In the genomic region with DNA sequence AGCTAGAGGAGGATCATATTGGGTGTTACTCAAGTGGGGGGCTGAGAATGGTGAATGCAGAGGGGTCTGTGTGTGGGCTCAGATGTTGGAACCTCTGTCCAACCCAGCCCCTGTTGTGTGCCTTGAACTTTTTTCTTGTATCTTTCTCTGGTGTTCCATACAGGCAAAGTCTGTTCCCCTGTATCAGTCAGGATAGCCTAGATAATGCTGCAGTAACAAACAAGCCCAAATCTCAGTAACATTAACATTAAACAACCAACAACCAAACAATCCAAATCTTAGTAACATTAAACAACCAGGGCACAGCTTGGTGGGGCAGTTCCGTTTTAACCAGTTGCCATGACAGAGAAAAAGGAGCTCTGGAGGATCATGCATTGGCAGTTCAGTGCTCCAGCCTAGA, we compare ENCODE assay signal across 29 cellular contexts.
"Had no signal": no experiment of that assay in that cellular context is flagged by ENCODE, and none has a peak within 500 bp of the region (broad histone marks: within the 10 kb centered on the region; RNA-seq: fewer than 3 reads in every experiment).

No MANE protein-coding gene starts in this region.

- H3K4me3 Mint-ChIP-seq: activated B cell treated with CpG ODN at 0.5 μM for 24 hours; activated CD4-positive, alpha-beta memory T cell treated with anti-CD3 and anti-CD28 coated beads for 36 hours; activated naive CD8-positive, alpha-beta T cell treated with anti-CD3 and anti-CD28 coated beads for 36 hours had no signal

- H3K27ac Mint-ChIP-seq: activated B cell treated with CpG ODN at 0.5 μM for 24 hours; activated CD4-positive, alpha-beta memory T cell treated with anti-CD3 and anti-CD28 coated beads for 36 hours; activated naive CD8-positive, alpha-beta T cell treated with anti-CD3 and anti-CD28 coated beads for 36 hours had no signal

- H3K4me1 Mint-ChIP-seq: activated B cell treated with CpG ODN at 0.5 μM for 24 hours; activated naive CD8-positive, alpha-beta T cell treated with anti-CD3 and anti-CD28 coated beads for 36 hours had no signal

- H3K36me3 Mint-ChIP-seq: activated CD4-positive, alpha-beta memory T cell treated with anti-CD3 and anti-CD28 coated beads for 36 hours; activated naive CD8-positive, alpha-beta T cell treated with anti-CD3 and anti-CD28 coated beads for 36 hours had no signal

- H3K4me3 ChIP-seq: PC-9 had no signal

- H3K27ac ChIP-seq: PC-9, RWPE1, VCaP had no signal

- DNase-seq: activated B cell treated with CpG ODN at 0.5 μM for 24 hours; activated CD4-positive, alpha-beta memory T cell treated with anti-CD3 and anti-CD28 coated beads for 36 hours; activated CD4-positive, alpha-beta T cell treated with anti-CD3 and anti-CD28 coated beads for 4 hours; activated CD4-positive, alpha-beta T cell treated with anti-CD3 and anti-CD28 coated beads, Interleukin-2, amount 50 U/mL, for 1 hour; activated CD4-positive, CD25-positive, alpha-beta regulatory T cell treated with anti-CD3 and anti-CD28 coated beads, Interleukin-2, amount 50 U/mL, for 72 hours; activated CD8-positive, alpha-beta memory T cell treated with anti-CD3 and anti-CD28 coated beads, Interleukin-2, amount 50 U/mL, for 4 hours; activated effector memory CD4-positive, alpha-beta T cell treated with Interleukin-2 at 50 U/mL for 16 hours; activated naive CD4-positive, alpha-beta T cell; activated naive CD4-positive, alpha-beta T cell treated with anti-CD3 and anti-CD28 coated beads, Interleukin-2, amount 50 U/mL, for 16 hours; activated naive CD8-positive, alpha-beta T cell treated with anti-CD3 and anti-CD28 coated beads for 36 hours; activated T-cell treated with anti-CD3 and anti-CD28 coated beads, Interleukin-2, amount 50 U/mL, for 48 hours; amniotic stem cell; aorta; NCI-H1105; NCI-H1417 treated with DMSO at 0.1 percent for 48 hours; NCI-H187 treated with DMSO at 0.1 percent for 48 hours; NCI-H2081; NCI-H2227 treated with DMSO at 0.1 percent for 48 hours; NCI-H446; NCI-H526 treated with DMSO at 0.1 percent for 48 hours; NCI-H774; PC-9; Right ventricle myocardium superior; SW 1271; T-helper 1 cell; T-helper 2 cell; T-helper 9 cell had no signal

- H3K27me3 Mint-ChIP-seq: activated B cell treated with CpG ODN at 0.5 μM for 24 hours; activated naive CD8-positive, alpha-beta T cell treated with anti-CD3 and anti-CD28 coated beads for 36 hours had no signal
